13 cellular contexts compared by ENCODE assay signal in genomic region chr9:123176230-123176629, GRCh38.
DNase-seq lines count a peak whose midpoint lies in the region; ATAC-seq, FAIRE-seq and TF ChIP-seq lines count a peak whose summit lies in the region.
"Had no signal": no experiment of that assay in that cellular context is flagged by ENCODE, and none has a peak within 500 bp of the region (broad histone marks: within the 10 kb centered on the region; RNA-seq: fewer than 3 reads in every experiment).

No MANE protein-coding gene starts in this region.

- no peak for TF ChIP-seq POLR2A in esophagus muscularis mucosa (IDR thresholded peaks at IDR 0.05; ENCODE audit: low read depth)
- no peak for TF ChIP-seq POLR2A in GM12892 (IDR thresholded peaks at IDR 0.05; ENCODE audit: low read depth, low read length)

- no peak for TF ChIP-seq CTCF in RWPE2 (IDR thresholded peaks at IDR 0.05; ENCODE audit: poor library complexity, severe bottlenecking)
- no peak for TF ChIP-seq CTCF in fibroblast of lung (conservative IDR thresholded peaks at IDR 0.05 in 1 of 2, IDR thresholded peaks at IDR 0.05 in 1 of 2; ENCODE audit: low read depth in 1 of 2, low read length in 2 of 2)
- no peak for TF ChIP-seq CTCF in esophagus muscularis mucosa (IDR thresholded peaks at IDR 0.05)

- H3K4me1 ChIP-seq in RWPE2 (ENCODE audit: insufficient read depth, poor library complexity, severe bottlenecking), result no peaks in the 10 kb centered on the region
- H3K4me1 ChIP-seq in fibroblast of lung (ENCODE audit: control insufficient read depth, extremely low read depth, insufficient read depth, low read length), result no peaks in the 10 kb centered on the region
- H3K4me1 ChIP-seq in esophagus muscularis mucosa, result peaks cover 0 to 3% (median 0%) of the 10 kb centered on the region in 4 donors
- H3K4me1 ChIP-seq: adrenal gland, SJSA1, tibial nerve had no signal

- no peaks in the 10 kb centered on the region for H4K20me1 ChIP-seq in fibroblast of lung (ENCODE audit: control insufficient read depth, extremely low read depth, insufficient read depth, low read length)

- H3K27ac ChIP-seq in RWPE2 (ENCODE audit: poor library complexity, severe bottlenecking), result no peak overlapping the region
- no peak overlapping the region for H3K27ac ChIP-seq in fibroblast of lung (ENCODE audit: insufficient read depth, low read length)
- no peak overlapping the region for H3K27ac ChIP-seq in esophagus muscularis mucosa (replicated peaks in 1 of 4)
- H3K27ac ChIP-seq: adrenal gland, SJSA1 had no signal

- ATAC-seq in RWPE2 (ENCODE audit: low read depth) (peak; percentile 67), GM18498 (IDR thresholded peaks at IDR 0.05; ENCODE audit: unreplicated experiment) (no peak)
- ATAC-seq: left lobe of liver had no signal

- no peak for TF ChIP-seq EP300 in esophagus muscularis mucosa (IDR thresholded peaks at IDR 0.05)

- H3K27me3 ChIP-seq in RWPE2 (ENCODE audit: insufficient read depth, poor library complexity, severe bottlenecking), result no peaks in the 10 kb centered on the region
- H3K27me3 ChIP-seq in fibroblast of lung (ENCODE audit: control insufficient read depth, insufficient read depth, low read length), result no peaks in the 10 kb centered on the region
- no peaks in the 10 kb centered on the region for H3K27me3 ChIP-seq in esophagus muscularis mucosa
- H3K27me3 ChIP-seq: adrenal gland, SJSA1, tibial nerve had no signal

- no peaks in the 10 kb centered on the region for H3K79me2 ChIP-seq in fibroblast of lung (ENCODE audit: control insufficient read depth, insufficient read depth, low read length)

- H2AFZ ChIP-seq in fibroblast of lung (ENCODE audit: low read length), result peak overlapping the region; percentile 47

- H3K9me3 ChIP-seq in RWPE2 (ENCODE audit: severe bottlenecking) (no peaks in the 10 kb centered on the region), fibroblast of lung (ENCODE audit: control insufficient read depth, insufficient read depth, low read depth, low read length) (no peaks in the 10 kb centered on the region), esophagus muscularis mucosa (no peaks in the 10 kb centered on the region)
- H3K9me3 ChIP-seq: adrenal gland, SJSA1, tibial nerve had no signal

- H3K4me3 ChIP-seq in RWPE2 (ENCODE audit: severe bottlenecking) (no peak overlapping the region), fibroblast of lung (replicated peaks in 1 of 4; ENCODE audit: control extremely low read depth in 1 of 4, insufficient read depth in 1 of 4, low read depth in 3 of 4, low read length in 4 of 4) (peak overlapping the region in 1 of 4 experiments; percentile 7), esophagus muscularis mucosa (no peak overlapping the region)
- H3K4me3 ChIP-seq: adrenal gland, SJSA1, tibial nerve had no signal

- FAIRE-seq in GM12892 (lab: Jason Lieb, UNC), result no peak

- intact Hi-C loops in esophagus muscularis mucosa (cut with DNase I), result no loop called here

- no peak overlapping the region for H3K9ac ChIP-seq in fibroblast of lung (ENCODE audit: insufficient read depth, low read length)

- peak; percentile 28 for DNase-seq in H4 (ENCODE audit: low spot score)
- DNase-seq in RWPE2 (ENCODE audit: low spot score), result no peak
- peak; percentile 6 to 18 for DNase-seq in fibroblast of lung (ENCODE audit: low read depth in 2 of 2)
- DNase-seq in NCI-H2107 (lab: John Stamatoyannopoulos, UW), result no peak
- no peak for DNase-seq in esophagus muscularis mucosa (ENCODE audit: extremely low spot score)
- no peak for DNase-seq in GM12892 (ENCODE audit: insufficient read length)
- DNase-seq: adrenal gland, NCI-H1092, NCI-H526 had no signal

- 51% methylated on average over 1 of the region's 1 CpG for WGBS in esophagus muscularis mucosa

- H3K4me2 ChIP-seq in fibroblast of lung (ENCODE audit: extremely low read depth, insufficient read depth, low read length), result peak overlapping the region; percentile 40

- no peaks in the 10 kb centered on the region for H3K36me3 ChIP-seq in RWPE2 (ENCODE audit: low read depth)
- no peaks in the 10 kb centered on the region for H3K36me3 ChIP-seq in fibroblast of lung (ENCODE audit: control insufficient read depth, insufficient read depth, low read length)
- no peaks in the 10 kb centered on the region for H3K36me3 ChIP-seq in esophagus muscularis mucosa
- H3K36me3 ChIP-seq: adrenal gland, SJSA1, tibial nerve had no signal

Comparison
In these comparisons a context has a peak if more than half of its experiments do, and no peak if none do; other contexts are left out.
1. DNase-seq: peak in H4 (single experiment) and fibroblast of lung (2 of 2); none in RWPE2 (single experiment), NCI-H2107 (single experiment), esophagus muscularis mucosa (single experiment) and GM12892 (single experiment).